18 cellular contexts compared by ENCODE assay signal in genomic region chr22:44968736-44969135, GRCh38. TPM values are rescaled to one million over a fixed set of nuclear protein-coding genes. Genes with fewer than 3 reads are reported as not detected.
DNase-seq lines count a peak whose midpoint lies in the region; ATAC-seq and TF ChIP-seq lines count a peak whose summit lies in the region.
"Had no signal": no experiment of that assay in that cellular context is flagged by ENCODE, and none has a peak within 500 bp of the region (broad histone marks: within the 10 kb centered on the region; RNA-seq: fewer than 3 reads in every experiment).

No MANE protein-coding gene starts in this region.

- intact Hi-C loops in posterior cingulate gyrus (cut with DNase I): no loop called here

- no peaks in the 10 kb centered on the region for H3K79me2 ChIP-seq in osteoblast (ENCODE audit: insufficient read depth, low read length)

- in situ Hi-C loops in astrocyte of the cerebellum (cut with HindIII; ENCODE audit: low sequenced_read_pairs): no loop called here

- no peak overlapping the region for H3K4me3 ChIP-seq in GM06990 (replicated peaks; ENCODE audit: low read depth, low read length)
- H3K4me3 ChIP-seq in LNCaP clone FGC (ENCODE audit: low read depth, low read length): no peak overlapping the region
- no peak overlapping the region for H3K4me3 ChIP-seq in astrocyte of the cerebellum (ENCODE audit: low read depth, low read length)
- H3K4me3 ChIP-seq in osteoblast (ENCODE audit: insufficient read depth, low read length): no peak overlapping the region
- H3K4me3 ChIP-seq: ascending aorta had no signal

- no peaks in the 10 kb centered on the region for H3K36me3 ChIP-seq in GM06990 (ENCODE audit: control insufficient read depth, insufficient read depth, low read length)
- H3K36me3 ChIP-seq in osteoblast (ENCODE audit: insufficient read depth, low read length): no peaks in the 10 kb centered on the region
- H3K36me3 ChIP-seq: ascending aorta had no signal

- H3K27ac ChIP-seq in osteoblast (ENCODE audit: low read depth, low read length): no peak overlapping the region
- H3K27ac ChIP-seq: ascending aorta, RWPE1 had no signal

- no peaks in the 10 kb centered on the region for H3K9me3 ChIP-seq in osteoblast (ENCODE audit: low read depth, low read length)
- H3K9me3 ChIP-seq: ascending aorta had no signal

- H3K4me1 ChIP-seq in osteoblast (ENCODE audit: insufficient read depth, low read length): no peaks in the 10 kb centered on the region
- H3K4me1 ChIP-seq: ascending aorta had no signal

- H3K4me2 ChIP-seq in osteoblast (ENCODE audit: insufficient read depth, low read length): no peak overlapping the region

- ATAC-seq in GM21737 (IDR thresholded peaks at IDR 0.05; ENCODE audit: unreplicated experiment): no peak
- ATAC-seq: right cardiac atrium had no signal

- DNase-seq in GM06990 (ENCODE audit: extremely low read depth, insufficient read length) (no peak), LNCaP clone FGC (ENCODE audit: low read depth) (no peak), astrocyte of the cerebellum (ENCODE audit: low read depth) (no peak), osteoblast (ENCODE audit: insufficient read length, low spot score, missing footprints) (peak; percentile 62), posterior cingulate gyrus (no peak), OCI-M1 (lab: John Stamatoyannopoulos, UW) (no peak)
- DNase-seq: activated CD4-positive, alpha-beta T cell treated with anti-CD3 and anti-CD28 coated beads for 4 hours; activated naive CD4-positive, alpha-beta T cell; cortex of kidney; Kasumi-1; NCI-H1694; NCI-H524; nephron progenitor cell; T-helper 2 cell had no signal

- no peaks in the 10 kb centered on the region for H4K20me1 ChIP-seq in osteoblast (ENCODE audit: insufficient read depth, low read length)

- H2AFZ ChIP-seq in osteoblast (ENCODE audit: low read length): no peak overlapping the region

- H3K27me3 ChIP-seq in GM06990 (replicated peaks; ENCODE audit: control insufficient read depth, insufficient read depth, low read length) (no peaks in the 10 kb centered on the region; the same call in 1 of the 2 replicates), osteoblast (ENCODE audit: insufficient read depth, low read length) (peaks cover 4% of the 10 kb centered on the region)
- H3K27me3 ChIP-seq: ascending aorta had no signal

- peak; percentile 28 for TF ChIP-seq CTCF in GM06990 (IDR thresholded peaks at IDR 0.05; ENCODE audit: insufficient read depth, low read length, poor library complexity, severe bottlenecking)
- TF ChIP-seq CTCF in LNCaP clone FGC (IDR thresholded peaks at IDR 0.05; ENCODE audit: control insufficient read depth, extremely low read depth, insufficient read depth): peak; percentile 32; the same call in 1 of the 2 replicates
- TF ChIP-seq CTCF in astrocyte of the cerebellum (IDR thresholded peaks at IDR 0.05; ENCODE audit: low read depth, low read length, missing control alignments): peak; percentile 20
- peak; percentile 25 for TF ChIP-seq CTCF in osteoblast (IDR thresholded peaks at IDR 0.05; ENCODE audit: extremely low read depth, low read depth, low read length)

RNA-seq across cellular contexts. Expression of gene PHF21B, which starts 41.1 kb away (rescaled TPM):
- total RNA-seq in osteoblast: not detected in 2 replicates
- total RNA-seq: ascending aorta had no signal
